Comparison of ENCODE assay signal across 8 cellular contexts in genomic region chr12:3299929-3300832, GRCh38.
DNase-seq lines count a peak whose midpoint lies in the region; ATAC-seq and TF ChIP-seq lines count a peak whose summit lies in the region.

No MANE protein-coding gene starts in this region.

- in situ Hi-C loops in HAP-1 (cut with MboI; ENCODE audit: low sequenced_read_pairs) (loop anchor here (10.0 kb wide), 1 partner anchor 475 kb away; no protein-coding TSS in a partner anchor), transverse colon (cut with MboI; ENCODE audit: low pct_ligation_motif_present in 1 of 4, low pct_unique_long_range_greater_than_20kb in 1 of 4, low sequenced_read_pairs in 3 of 4) (loop anchor here (10.0 to 25.0 kb wide), 3 partner anchors 487 to 505 kb away; no protein-coding TSS in a partner anchor)

- TF ChIP-seq CTCF in transverse colon (IDR thresholded peaks at IDR 0.05): peak; percentile 89 to 97 (median 94)

- H3K9me3 ChIP-seq in HAP-1 (no peaks in the 10 kb centered on the region), transverse colon (no peaks in the 10 kb centered on the region)

- peaks cover 8% of the 10 kb centered on the region for H3K4me1 ChIP-seq in HAP-1
- H3K4me1 ChIP-seq in transverse colon: peaks cover 0 to 11% (median 7%) of the 10 kb centered on the region in 4 donors

- intact Hi-C loops in cardiac septum (cut with DNase I) (loop anchor here (2.0 to 10.0 kb wide), 3 partner anchors 375 to 502 kb away; no protein-coding TSS in a partner anchor), posterior cingulate gyrus (cut with DNase I) (loop anchor here (1.0 to 10.0 kb wide), 4 partner anchors 185 to 504 kb away; no protein-coding TSS in a partner anchor), transverse colon (cut with DNase I; ENCODE audit: low total_unique reads) (loop anchor here (2.0 to 10.0 kb wide), 2 partner anchors 475 to 505 kb away; no protein-coding TSS in a partner anchor)

- ATAC-seq in activated naive CD8-positive, alpha-beta T cell treated with anti-CD3 and anti-CD28 coated beads, Interleukin-2, amount 10 ng/mL, durations not matched to agents 7 days and 5 days (ENCODE audit: low read depth): peak; percentile 82

- H3K9me3 Mint-ChIP-seq in activated naive CD8-positive, alpha-beta T cell treated with anti-CD3 and anti-CD28 coated beads, Interleukin-2, amount 10 ng/mL, durations not matched to agents 7 days and 5 days: no peaks in the 10 kb centered on the region

- H3K27ac Mint-ChIP-seq in activated naive CD8-positive, alpha-beta T cell treated with anti-CD3 and anti-CD28 coated beads, Interleukin-2, amount 10 ng/mL, durations not matched to agents 7 days and 5 days: peak overlapping the region; percentile 83

- H3K36me3 ChIP-seq in HAP-1 (replicated peaks) (no peaks in the 10 kb centered on the region), transverse colon (no peaks in the 10 kb centered on the region)

- peaks cover 2% of the 10 kb centered on the region for H3K27me3 Mint-ChIP-seq in activated naive CD8-positive, alpha-beta T cell treated with anti-CD3 and anti-CD28 coated beads, Interleukin-2, amount 10 ng/mL, durations not matched to agents 7 days and 5 days

- H3K4me1 Mint-ChIP-seq in activated naive CD8-positive, alpha-beta T cell treated with anti-CD3 and anti-CD28 coated beads, Interleukin-2, amount 10 ng/mL, durations not matched to agents 7 days and 5 days: peaks cover 11% of the 10 kb centered on the region

- H3K4me3 Mint-ChIP-seq in activated naive CD8-positive, alpha-beta T cell treated with anti-CD3 and anti-CD28 coated beads, Interleukin-2, amount 10 ng/mL, durations not matched to agents 7 days and 5 days: peak overlapping the region; percentile 71

- 0 to 1% methylated on average over 2 to 31 of the region's 32 CpGs for WGBS in transverse colon (ENCODE audit: low coverage in 1 of 2), 2 donors

- peak; percentile 16 for TF ChIP-seq POLR2A in transverse colon (IDR thresholded peaks at IDR 0.05)

- peak overlapping the region; percentile 24 to 81 (median 73) for H3K27ac ChIP-seq in transverse colon

- no peak overlapping the region for H3K4me3 ChIP-seq in HAP-1
- peak overlapping the region in 3 of 4 donors; percentile 0 to 36 (median 10) for H3K4me3 ChIP-seq in transverse colon

- POLR2A ChIA-PET in activated naive CD8-positive, alpha-beta T cell treated with anti-CD3 and anti-CD28 coated beads, Interleukin-2, amount 10 ng/mL, durations not matched to agents 7 days and 5 days (lab: Charles Lee): interaction anchor here (1.0 to 1.2 kb wide), 2 partner anchors 453 to 503 kb away, joined by 3 to 4 read pairs; partner anchors contain the start of gene CRACR2A

- H3K36me3 Mint-ChIP-seq in activated naive CD8-positive, alpha-beta T cell treated with anti-CD3 and anti-CD28 coated beads, Interleukin-2, amount 10 ng/mL, durations not matched to agents 7 days and 5 days: no peaks in the 10 kb centered on the region

- H3K27me3 ChIP-seq in HAP-1 (ENCODE audit: low read depth): peaks cover 16% of the 10 kb centered on the region
- H3K27me3 ChIP-seq in transverse colon: peaks cover 8% of the 10 kb centered on the region

- DNase-seq in DMS79 (lab: John Stamatoyannopoulos, UW) (peak; percentile 89), HAP-1 (ENCODE audit: low spot score in 2 of 2) (peak; percentile 68 to 93), NCI-H1105 (lab: John Stamatoyannopoulos, UW) (peak; percentile 85), SW 1271 (lab: John Stamatoyannopoulos, UW) (peak; percentile 88 to 97), cardiac septum (ENCODE audit: low spot score) (peak; percentile 93), posterior cingulate gyrus (peak; percentile 80 to 98 (median 92)), transverse colon (peak; percentile 90)
- peak; percentile 85 for DNase-seq in activated naive CD8-positive, alpha-beta T cell treated with anti-CD3 and anti-CD28 coated beads, Interleukin-2, amount 10 ng/mL, durations not matched to agents 7 days and 5 days

- no peak for TF ChIP-seq EP300 in transverse colon (IDR thresholded peaks at IDR 0.05; ENCODE audit: low read depth)
